In genomic region chr22:27041745-27042144, GRCh38 we compare ENCODE assay signal across 26 cellular contexts.
"Had no signal": no experiment of that assay in that cellular context is flagged by ENCODE, and none has a peak within 500 bp of the region (broad histone marks: within the 10 kb centered on the region; RNA-seq: fewer than 3 reads in every experiment).

No MANE protein-coding gene starts in this region.

- H3K27ac Mint-ChIP-seq: mesothelial cell of epicardium; naive B cell; natural killer cell; progenitor cell of endocrine pancreas; stimulated activated naive B cell treated with anti-CD40 and anti-IgM and Interleukin-4, amounts not matched to agents 10 μg/mL and 1 μg/mL and 100 μg/mL, for 72 hours had no signal

- H3K4me1 Mint-ChIP-seq: naive B cell; natural killer cell; stimulated activated naive B cell treated with anti-CD40 and anti-IgM and Interleukin-4, amounts not matched to agents 10 μg/mL and 1 μg/mL and 100 μg/mL, for 72 hours had no signal

- H3K9me3 ChIP-seq: left lung, ovary, right lobe of liver, stomach, testis, thyroid gland, transverse colon, upper lobe of left lung had no signal

- H3K4me3 ChIP-seq: left lung, lung, ovary, right lobe of liver, smooth muscle cell, stomach, testis, thyroid gland, transverse colon, upper lobe of left lung had no signal

- DNase-seq: head of caudate nucleus; hippocampal formation; kidney glomerular epithelial cell; left cardiac atrium; left lung; mesendoderm; naive B cell; natural killer cell; right lobe of liver; stimulated activated CD4-positive, alpha-beta T cell treated with anti-CD3 and anti-CD28 coated beads, Interleukin-12 subunit alpha, Interleukin-12 subunit beta, amount 100 ng/mL, for 4 hours; stimulated activated CD4-positive, alpha-beta T cell treated with anti-CD3 and anti-CD28 coated beads, Interleukin-15, amount 100 ng/mL, for 24 hours; stimulated activated CD4-positive, alpha-beta T cell treated with anti-CD3 and anti-CD28 coated beads, Interleukin-2, amount 100 ng/mL, for 24 hours; stimulated activated CD4-positive, alpha-beta T cell treated with anti-CD3 and anti-CD28 coated beads, Interleukin-4, amount 100 ng/mL, for 1 hour; stimulated activated naive B cell treated with anti-CD40 and anti-IgM and Interleukin-4, amounts not matched to agents 10 μg/mL and 1 μg/mL and 100 μg/mL, for 72 hours; stimulated activated naive CD8-positive, alpha-beta T cell treated with anti-CD3 and anti-CD28 coated beads, Interleukin-15, Interleukin-2, amounts not matched to agents 100 U/mL and 50 U/mL, for 24 hours; stomach; testis; thyroid gland; transverse colon; upper lobe of left lung had no signal

- H3K36me3 Mint-ChIP-seq: mesothelial cell of epicardium; natural killer cell; stimulated activated naive B cell treated with anti-CD40 and anti-IgM and Interleukin-4, amounts not matched to agents 10 μg/mL and 1 μg/mL and 100 μg/mL, for 72 hours had no signal

- FAIRE-seq: keratinocyte had no signal

- ATAC-seq: left lung; natural killer cell; right lobe of liver; stimulated activated naive B cell treated with anti-CD40 and anti-IgM and Interleukin-4, amounts not matched to agents 10 μg/mL and 1 μg/mL and 100 μg/mL, for 72 hours; stimulated activated naive CD8-positive, alpha-beta T cell treated with anti-CD3 and anti-CD28 coated beads, Interleukin-15, Interleukin-2, amounts not matched to agents 100 U/mL and 50 U/mL, for 24 hours had no signal

- H3K4me2 ChIP-seq: smooth muscle cell had no signal

- H3K36me3 ChIP-seq: left lung, ovary, right lobe of liver, stomach, thyroid gland, transverse colon, upper lobe of left lung had no signal

- H3K27ac ChIP-seq: left lung, ovary, right lobe of liver, stomach, testis, thyroid gland, transverse colon, upper lobe of left lung had no signal

- H3K4me3 Mint-ChIP-seq: mesothelial cell of epicardium; naive B cell; natural killer cell; stimulated activated naive B cell treated with anti-CD40 and anti-IgM and Interleukin-4, amounts not matched to agents 10 μg/mL and 1 μg/mL and 100 μg/mL, for 72 hours had no signal

- H3K27me3 ChIP-seq: ovary, right lobe of liver, testis, thyroid gland, transverse colon, upper lobe of left lung had no signal

- H3K9me3 Mint-ChIP-seq: natural killer cell had no signal

- H3K4me1 ChIP-seq: left lung, right lobe of liver, testis, thyroid gland, transverse colon, upper lobe of left lung had no signal
